ENCODE assay signal across 9 cellular contexts in the genomic region with DNA sequence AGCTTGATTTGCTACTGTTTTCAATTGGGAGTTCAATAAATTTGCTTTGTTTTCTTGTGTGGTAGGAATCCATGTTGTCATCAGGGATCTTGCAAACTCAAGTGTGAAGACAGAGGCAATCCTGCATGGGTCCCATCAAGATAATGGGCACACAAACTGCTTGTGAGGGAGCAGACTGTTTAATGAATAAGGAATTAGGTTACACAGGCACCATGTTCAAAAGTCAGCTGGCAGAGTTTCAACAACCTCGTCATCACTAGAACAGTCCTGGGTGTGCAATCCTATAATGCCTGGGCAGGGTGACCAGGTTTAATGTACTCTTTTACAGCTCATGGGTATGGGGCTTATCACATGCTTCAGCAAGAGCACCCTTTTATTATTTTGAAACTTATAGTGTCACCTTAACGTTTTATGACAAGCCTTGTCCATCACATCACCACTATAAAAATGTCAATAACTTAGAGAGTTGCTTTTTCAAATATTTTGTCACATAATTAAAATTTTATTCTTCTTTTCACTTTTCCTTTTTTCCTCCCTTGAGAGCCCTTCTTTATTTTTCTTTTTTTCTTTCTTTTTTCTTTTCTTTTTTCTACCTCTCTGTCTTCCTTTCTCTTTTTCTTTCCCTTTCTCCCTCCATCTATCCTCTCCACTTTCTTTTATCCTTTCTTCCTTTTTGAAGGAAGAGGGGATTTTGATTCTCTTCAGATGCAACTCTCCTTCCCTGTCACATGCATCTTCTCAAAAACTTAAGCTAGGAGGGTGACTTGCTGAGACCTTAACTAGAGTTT.
DNase-seq lines count a peak whose midpoint lies in the region; ATAC-seq and TF ChIP-seq lines count a peak whose summit lies in the region.
"Had no signal": no experiment of that assay in that cellular context is flagged by ENCODE, and none has a peak within 500 bp of the region (broad histone marks: within the 10 kb centered on the region; RNA-seq: fewer than 3 reads in every experiment).

No MANE protein-coding gene starts in this region.

- no peaks in the 10 kb centered on the region for H3K36me3 ChIP-seq in OCI-LY1 (ENCODE audit: insufficient read depth, low read length)
- no peaks in the 10 kb centered on the region for H3K36me3 ChIP-seq in muscle layer of duodenum (ENCODE audit: control insufficient read depth in 1 of 2, insufficient read depth in 2 of 2, low read length in 2 of 2)

- H3K4me2 ChIP-seq in OCI-LY1 (ENCODE audit: low read length) = no peak overlapping the region

- peak; percentile 35 for ATAC-seq in HG02588 (IDR thresholded peaks at IDR 0.05; ENCODE audit: unreplicated experiment)
- ATAC-seq in GM21447 (IDR thresholded peaks at IDR 0.05; ENCODE audit: unreplicated experiment) = no peak

- H3K4me1 ChIP-seq in OCI-LY1 (ENCODE audit: insufficient read depth, low read length, severe bottlenecking) (peaks cover 29% of the 10 kb centered on the region), muscle layer of duodenum (ENCODE audit: control insufficient read depth in 1 of 2, insufficient read depth in 2 of 2, low read length in 2 of 2) (no peaks in the 10 kb centered on the region)

- H3K79me2 ChIP-seq in OCI-LY1 (ENCODE audit: insufficient read depth, low read length) = no peaks in the 10 kb centered on the region

- peak overlapping the region; percentile 23; the same call in 1 of the 2 replicates for H2AFZ ChIP-seq in OCI-LY1 (ENCODE audit: low read length)

- no peaks in the 10 kb centered on the region for H4K20me1 ChIP-seq in OCI-LY1 (ENCODE audit: insufficient read depth, low read length)

- H3K27me3 ChIP-seq in OCI-LY1 (ENCODE audit: insufficient read depth, low read length) = no peaks in the 10 kb centered on the region
- no peaks in the 10 kb centered on the region for H3K27me3 ChIP-seq in muscle layer of duodenum (ENCODE audit: low read depth, low read length)

- H3K9me3 ChIP-seq in OCI-LY1 (ENCODE audit: low read length) (no peaks in the 10 kb centered on the region), muscle layer of duodenum (ENCODE audit: control insufficient read depth in 1 of 2, low read length in 2 of 2) (no peaks in the 10 kb centered on the region)

- no peak overlapping the region for H3K9ac ChIP-seq in OCI-LY1 (ENCODE audit: low read length)

- no peak for TF ChIP-seq CTCF in OCI-LY1 (IDR thresholded peaks at IDR 0.05; ENCODE audit: low read length)

- H3K4me3 ChIP-seq in OCI-LY1 (ENCODE audit: low read depth, low read length, poor library complexity, severe bottlenecking) (no peak overlapping the region), muscle layer of duodenum (ENCODE audit: low read depth in 1 of 2, low read length in 2 of 2) (no peak overlapping the region)

- DNase-seq in NCI-H2171 treated with DMSO at 0.1 percent for 48 hours (lab: John Stamatoyannopoulos, UW) = peak; percentile 14
- DNase-seq in NCI-H2171 (lab: John Stamatoyannopoulos, UW) = no peak
- no peak for DNase-seq in NCI-H524 treated with DMSO at 0.1 percent for 48 hours (lab: John Stamatoyannopoulos, UW)
- no peak for DNase-seq in DMS153 treated with DMSO at 0.1 percent for 48 hours (lab: John Stamatoyannopoulos, UW; ENCODE audit: unreplicated experiment)
- DNase-seq: caudate nucleus had no signal

- no peaks in the 10 kb centered on the region for H3K9me2 ChIP-seq in OCI-LY1 (ENCODE audit: low read depth, low read length)

- no peak overlapping the region for H3K27ac ChIP-seq in OCI-LY1 (ENCODE audit: low read depth, low read length, poor library complexity, severe bottlenecking)
- peak overlapping the region; percentile 22 for H3K27ac ChIP-seq in muscle layer of duodenum (ENCODE audit: low read length)

- no peaks in the 10 kb centered on the region for H3F3A ChIP-seq in OCI-LY1 (ENCODE audit: insufficient read depth, low read length)
